ENCODE assay signal across 27 cellular contexts in the genomic region with DNA sequence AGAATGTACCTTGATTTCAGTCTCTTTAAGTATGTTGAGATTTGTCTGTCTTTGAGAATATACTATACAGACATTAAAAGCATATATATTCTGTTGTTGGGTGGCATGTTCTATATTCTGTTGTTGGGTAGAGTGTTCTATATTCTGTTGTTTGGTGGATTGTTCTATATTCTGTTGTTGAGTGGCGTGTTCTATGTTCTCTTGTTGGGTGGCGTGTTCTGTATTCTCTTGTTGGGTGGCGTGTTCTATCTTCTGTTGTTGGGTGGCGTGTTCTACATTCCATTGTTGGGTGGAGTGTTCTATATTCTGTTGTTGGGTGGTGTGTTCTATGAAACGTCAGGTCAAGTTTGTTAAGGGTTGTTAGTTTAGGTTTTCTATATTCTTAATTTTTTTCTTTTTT. TPM values are rescaled to one million over a fixed set of nuclear protein-coding genes. Genes with fewer than 3 reads are reported as not detected.
DNase-seq lines count a peak whose midpoint lies in the region; ATAC-seq and TF ChIP-seq lines count a peak whose summit lies in the region.
"Had no signal": no experiment of that assay in that cellular context is flagged by ENCODE, and none has a peak within 500 bp of the region (broad histone marks: within the 10 kb centered on the region; RNA-seq: fewer than 3 reads in every experiment).

No MANE protein-coding gene starts in this region.

- no peak overlapping the region for H3K4me3 Mint-ChIP-seq in natural killer cell treated with Interleukin-12 subunit alpha and Interleukin-12 subunit beta and Interleukin-15 and Interleukin-18, amount 100 ng/mL, for 72 hours
- no peak overlapping the region for H3K4me3 Mint-ChIP-seq in endothelial cell (ENCODE audit: unreplicated experiment)
- H3K4me3 Mint-ChIP-seq: activated CD4-positive, alpha-beta T cell treated with anti-CD3 and anti-CD28 coated beads, Interleukin-2, amount 10 ng/mL, durations not matched to agents 24 days and 14 days; activated T-cell treated with anti-CD3 and anti-CD28 coated beads, Interleukin-2, amount 50 U/mL, for 4 hours; brain; naive B cell; stimulated activated naive B cell treated with anti-CD40 and anti-IgM and Interleukin-4, amounts not matched to agents 10 μg/mL and 1 μg/mL and 100 μg/mL, for 72 hours; T-helper 2 cell treated with Interferon-gamma antibody and Interleukin-4, amounts not matched to agents 5 μg/mL and 100 μg/mL, for 36 hours had no signal

- WGBS in gastroesophageal sphincter (ENCODE audit: low coverage in 1 of 2), 2 donors = 46 to 66% methylated on average over 5 of the region's 5 CpGs
- WGBS in trophoblast cell (ENCODE audit: extremely low coverage, insufficient coverage, insufficient read length) = no CpG with 5 or more reads among the region's 5 CpGs

- no peak for TF ChIP-seq EP300 in gastroesophageal sphincter (IDR thresholded peaks at IDR 0.05)

- H3K27me3 Mint-ChIP-seq in natural killer cell treated with Interleukin-12 subunit alpha and Interleukin-12 subunit beta and Interleukin-15 and Interleukin-18, amount 100 ng/mL, for 72 hours = peaks cover 0 to 4% of the 10 kb centered on the region in 2 donors
- H3K27me3 Mint-ChIP-seq in endothelial cell (ENCODE audit: unreplicated experiment) = peaks cover 2% of the 10 kb centered on the region
- H3K27me3 Mint-ChIP-seq: activated CD4-positive, alpha-beta T cell treated with anti-CD3 and anti-CD28 coated beads, Interleukin-2, amount 10 ng/mL, durations not matched to agents 24 days and 14 days; brain; naive B cell; stimulated activated naive B cell treated with anti-CD40 and anti-IgM and Interleukin-4, amounts not matched to agents 10 μg/mL and 1 μg/mL and 100 μg/mL, for 72 hours had no signal

- H3K36me3 ChIP-seq in gastroesophageal sphincter (peaks cover 0 to 54% of the 10 kb centered on the region in 2 donors), trophoblast cell (ENCODE audit: control insufficient read depth in 1 of 2, insufficient read depth in 2 of 2, low read length in 2 of 2) (peaks cover 26 to 31% of the 10 kb centered on the region in 2 experiments)

- H4K8ac ChIP-seq in trophoblast cell (ENCODE audit: low read depth, low read length) = no peak overlapping the region

- no peak overlapping the region for H3K4ac ChIP-seq in trophoblast cell (ENCODE audit: low read depth, low read length)

- H3K9me3 Mint-ChIP-seq in natural killer cell treated with Interleukin-12 subunit alpha and Interleukin-12 subunit beta and Interleukin-15 and Interleukin-18, amount 100 ng/mL, for 72 hours = peaks cover 5% of the 10 kb centered on the region
- no peaks in the 10 kb centered on the region for H3K9me3 Mint-ChIP-seq in endothelial cell (ENCODE audit: unreplicated experiment)
- H3K9me3 Mint-ChIP-seq: activated T-cell treated with anti-CD3 and anti-CD28 coated beads, Interleukin-2, amount 50 U/mL, for 4 hours had no signal

- TF ChIP-seq POLR2A in gastroesophageal sphincter (IDR thresholded peaks at IDR 0.05) = no peak

- H3K18ac ChIP-seq in trophoblast cell (ENCODE audit: low read length) = no peak overlapping the region

- no peak overlapping the region for H2BK5ac ChIP-seq in trophoblast cell (ENCODE audit: low read depth, low read length, poor library complexity)

- peak; percentile 48 to 62 for ATAC-seq in natural killer cell treated with Interleukin-12 subunit alpha and Interleukin-12 subunit beta and Interleukin-15 and Interleukin-18, amount 100 ng/mL, for 72 hours
- ATAC-seq in gastroesophageal sphincter = no peak
- no peak for ATAC-seq in GM21447 (IDR thresholded peaks at IDR 0.05; ENCODE audit: unreplicated experiment)
- ATAC-seq: activated T-cell treated with anti-CD3 and anti-CD28 coated beads, Interleukin-2, amount 50 U/mL, for 4 hours; SK-N-SH treated with all-trans-retinoic acid at 6 μM for 48 hours; stimulated activated naive B cell treated with anti-CD40 and anti-IgM and Interleukin-4, amounts not matched to agents 10 μg/mL and 1 μg/mL and 100 μg/mL, for 72 hours had no signal

- peaks cover 15% of the 10 kb centered on the region for H3K36me3 Mint-ChIP-seq in natural killer cell treated with Interleukin-12 subunit alpha and Interleukin-12 subunit beta and Interleukin-15 and Interleukin-18, amount 100 ng/mL, for 72 hours
- H3K36me3 Mint-ChIP-seq in endothelial cell (ENCODE audit: low read depth, unreplicated experiment) = peaks cover 15% of the 10 kb centered on the region

- H2AK5ac ChIP-seq in trophoblast cell (ENCODE audit: low read length) = no peak overlapping the region

- no peaks in the 10 kb centered on the region for H3K79me1 ChIP-seq in trophoblast cell (ENCODE audit: low read length)

- TF ChIP-seq CTCF in AG10803 (conservative IDR thresholded peaks at IDR 0.05; ENCODE audit: low read length) (no peak), gastroesophageal sphincter (IDR thresholded peaks at IDR 0.05) (no peak), endothelial cell (IDR thresholded peaks at IDR 0.05; ENCODE audit: unreplicated experiment) (no peak)

- no peak overlapping the region for H3K9ac ChIP-seq in trophoblast cell (ENCODE audit: low read length)
- H3K9ac ChIP-seq: GM23248 had no signal

- no peaks in the 10 kb centered on the region for H3K79me2 ChIP-seq in trophoblast cell (ENCODE audit: control insufficient read depth, insufficient read depth, low read length, poor library complexity)

- no peak overlapping the region for H4K91ac ChIP-seq in trophoblast cell (ENCODE audit: low read depth, low read length)

- no peak overlapping the region for H2BK120ac ChIP-seq in trophoblast cell (ENCODE audit: insufficient read depth, low read length, poor library complexity)

- H3K4me1 ChIP-seq in gastroesophageal sphincter (no peaks in the 10 kb centered on the region), trophoblast cell (ENCODE audit: control insufficient read depth in 1 of 2, insufficient read depth in 2 of 2, low read length in 2 of 2) (no peaks in the 10 kb centered on the region)

- H4K12ac ChIP-seq in trophoblast cell (ENCODE audit: low read depth, low read length) = no peak overlapping the region

- no peak overlapping the region for H3K27ac Mint-ChIP-seq in natural killer cell treated with Interleukin-12 subunit alpha and Interleukin-12 subunit beta and Interleukin-15 and Interleukin-18, amount 100 ng/mL, for 72 hours
- no peak overlapping the region for H3K27ac Mint-ChIP-seq in endothelial cell (ENCODE audit: unreplicated experiment)
- H3K27ac Mint-ChIP-seq: activated CD4-positive, alpha-beta T cell treated with anti-CD3 and anti-CD28 coated beads, Interleukin-2, amount 10 ng/mL, durations not matched to agents 24 days and 14 days; brain; naive B cell; stimulated activated naive B cell treated with anti-CD40 and anti-IgM and Interleukin-4, amounts not matched to agents 10 μg/mL and 1 μg/mL and 100 μg/mL, for 72 hours; T-helper 2 cell treated with Interferon-gamma antibody and Interleukin-4, amounts not matched to agents 5 μg/mL and 100 μg/mL, for 36 hours had no signal

- DNase-seq in AG10803 (ENCODE audit: low read depth) (peak; percentile 5), H4 (ENCODE audit: low spot score) (peak; percentile 14), germinal center (ENCODE audit: low spot score) (peak; percentile 24), trophoblast cell (no peak), endothelial cell (ENCODE audit: low spot score) (no peak)
- DNase-seq in natural killer cell treated with Interleukin-12 subunit alpha and Interleukin-12 subunit beta and Interleukin-15 and Interleukin-18, amount 100 ng/mL, for 72 hours (ENCODE audit: low spot score) = no peak
- DNase-seq: activated CD4-positive, alpha-beta T cell treated with anti-CD3 and anti-CD28 coated beads, Interleukin-2, amount 10 ng/mL, durations not matched to agents 24 days and 14 days; activated T-cell treated with anti-CD3 and anti-CD28 coated beads, Interleukin-2, amount 50 U/mL, for 4 hours; Calu3; GM23248; kidney glomerular epithelial cell; naive B cell; NCI-H1105; NCI-H1930; NCI-H345; NCI-H774; RPMI8226; stimulated activated CD4-positive, alpha-beta T cell treated with anti-CD3 and anti-CD28 coated beads, Interleukin-12 subunit alpha, Interleukin-12 subunit beta, amount 100 ng/mL, for 4 hours; stimulated activated CD4-positive, alpha-beta T cell treated with anti-CD3 and anti-CD28 coated beads, Interleukin-4, amount 100 ng/mL, for 24 hours; stimulated activated naive B cell treated with anti-CD40 and anti-IgM and Interleukin-4, amounts not matched to agents 10 μg/mL and 1 μg/mL and 100 μg/mL, for 72 hours had no signal

- H3K4me3 ChIP-seq in AG10803 (ENCODE audit: low read length) (no peak overlapping the region), gastroesophageal sphincter (no peak overlapping the region), trophoblast cell (ENCODE audit: low read depth, low read length) (no peak overlapping the region)
- H3K4me3 ChIP-seq: GM23248 had no signal

- no peak overlapping the region for H3K23ac ChIP-seq in trophoblast cell (ENCODE audit: low read length)

- H3K27ac ChIP-seq in gastroesophageal sphincter (no peak overlapping the region), trophoblast cell (ENCODE audit: low read depth, low read length) (no peak overlapping the region)
- H3K27ac ChIP-seq: C4-2B, GM23248, HL-60 had no signal

- no peaks in the 10 kb centered on the region for H3K9me3 ChIP-seq in gastroesophageal sphincter
- H3K9me3 ChIP-seq in trophoblast cell (ENCODE audit: insufficient read depth, low read depth, low read length) = no peaks in the 10 kb centered on the region

- H3K4me2 ChIP-seq in trophoblast cell (ENCODE audit: low read length) = no peak overlapping the region

- peaks cover 9 to 14% of the 10 kb centered on the region in 2 donors for H3K4me1 Mint-ChIP-seq in natural killer cell treated with Interleukin-12 subunit alpha and Interleukin-12 subunit beta and Interleukin-15 and Interleukin-18, amount 100 ng/mL, for 72 hours (ENCODE audit: low read depth in 2 of 2)
- no peaks in the 10 kb centered on the region for H3K4me1 Mint-ChIP-seq in endothelial cell (ENCODE audit: unreplicated experiment)
- H3K4me1 Mint-ChIP-seq: brain had no signal

- H2AFZ ChIP-seq in trophoblast cell (ENCODE audit: insufficient read depth, low read length, poor library complexity) = no peak overlapping the region
- H2AFZ ChIP-seq: GM23248 had no signal

- H3K27me3 ChIP-seq in gastroesophageal sphincter (no peaks in the 10 kb centered on the region), trophoblast cell (ENCODE audit: insufficient read depth, low read length) (no peaks in the 10 kb centered on the region)

- no peak overlapping the region for H3K14ac ChIP-seq in trophoblast cell (ENCODE audit: low read length)

- no peak overlapping the region for H2BK12ac ChIP-seq in trophoblast cell (ENCODE audit: low read length)

RNA-seq across cellular contexts. Expression of gene CTTN, which starts 27.1 kb away (rescaled TPM):
- total RNA-seq in H4 (2014; rRNA removed; shearing (Covaris generic)) = 118 and 177 TPM in 2 replicates
- total RNA-seq in natural killer cell treated with Interleukin-12 subunit alpha and Interleukin-12 subunit beta and Interleukin-15 and Interleukin-18, amount 100 ng/mL, for 72 hours = 1 to 10 TPM; 1.8 to 2.6 TPM
- 100 to 1,000 TPM; 164 to 316 (median 179) TPM for total RNA-seq in gastroesophageal sphincter
- polyA plus RNA-seq in trophoblast cell (2013) = 197 and 199 TPM in 2 replicates
- 458 TPM for total RNA-seq in endothelial cell (ENCODE audit: unreplicated experiment)

Comparison
In these comparisons a context has a peak if more than half of its experiments do, and no peak if none do; other contexts are left out.
1. DNase-seq: peak in AG10803 (single experiment), H4 (single experiment) and germinal center (single experiment); none in natural killer cell treated with Interleukin-12 subunit alpha and Interleukin-12 subunit beta and Interleukin-15 and Interleukin-18, amount 100 ng/mL, for 72 hours (single experiment), trophoblast cell (0 of 2) and endothelial cell (single experiment).
2. ATAC-seq: peak in natural killer cell treated with Interleukin-12 subunit alpha and Interleukin-12 subunit beta and Interleukin-15 and Interleukin-18, amount 100 ng/mL, for 72 hours (2 of 2); none in gastroesophageal sphincter (single experiment) and GM21447 (single experiment).
3. RNA of gene CTTN, which starts 27.1 kb away (total RNA-seq): 458 TPM in endothelial cell (single experiment), 164 to 316 TPM in gastroesophageal sphincter and 118 to 177 TPM in H4; 1.8 to 2.6 TPM in natural killer cell treated with Interleukin-12 subunit alpha and Interleukin-12 subunit beta and Interleukin-15 and Interleukin-18, amount 100 ng/mL, for 72 hours; every median in the first group is over 10 times any median in the second.